In genomic region chr2:112048887-112049286, GRCh38 we compare ENCODE assay signal across 1 cellular context.
TF ChIP-seq lines count a peak whose summit lies in the region.

No MANE protein-coding gene starts in this region.

TF ChIP-seq in GM23338, 12 proteins besides CTCF, POLR2A, EP300 and RAD21 (continued from another document):
- TF ChIP-seq ZNF462 (CRISPR knock-in tag; IDR thresholded peaks at IDR 0.05) (no peak), NANOG (IDR thresholded peaks at IDR 0.05; ENCODE audit: borderline replicate concordance) (no peak), ETS1 (IDR thresholded peaks at IDR 0.05) (no peak), EZH2phosphoT487 (IDR thresholded peaks at IDR 0.05; ENCODE audit: unreplicated experiment) (no peak), CREB1 (CRISPR knock-in tag; IDR thresholded peaks at IDR 0.05; ENCODE audit: low read depth) (no peak), STAT1 (IDR thresholded peaks at IDR 0.05; ENCODE audit: unreplicated experiment) (no peak), EZH2 (IDR thresholded peaks at IDR 0.05; ENCODE audit: low read depth, unreplicated experiment) (no peak), REST (IDR thresholded peaks at IDR 0.05; ENCODE audit: unreplicated experiment) (no peak), ZNF331 (CRISPR knock-in tag; IDR thresholded peaks at IDR 0.05; ENCODE audit: low read depth) (no peak), JUNB (IDR thresholded peaks at IDR 0.05; ENCODE audit: unreplicated experiment) (no peak)
